ENCODE assay signal across 24 cellular contexts in genomic region chr19:19525611-19526380, GRCh38. TPM values are rescaled to one million over a fixed set of nuclear protein-coding genes. Genes with fewer than 3 reads are reported as not detected.
A peak's percentile ranks its signal among the peaks of the same experiment; 100 is the strongest.
DNase-seq lines count a peak whose midpoint lies in the region; ATAC-seq, FAIRE-seq and TF ChIP-seq lines count a peak whose summit lies in the region.
"Had no signal": no experiment of that assay in that cellular context is flagged by ENCODE, and none has a peak within 500 bp of the region (broad histone marks: within the 10 kb centered on the region; RNA-seq: fewer than 3 reads in every experiment).

No MANE protein-coding gene starts in this region.

- ATAC-seq in HepG2 = peak; percentile 9; the same call in 2 of the 3 replicates
- ATAC-seq: activated CD4-positive, CD25-positive, alpha-beta regulatory T cell treated with anti-CD3 and anti-CD28 coated beads, Interleukin-2, amount 50 U/mL, for 24 hours; left cardiac atrium; right cardiac atrium; Right ventricle myocardium inferior; upper lobe of right lung had no signal

- no peak for FAIRE-seq in GM12891 (lab: Jason Lieb, UNC)
- no peak for FAIRE-seq in HepG2 (lab: Jason Lieb, UNC)
- FAIRE-seq: D721Med had no signal

- TF ChIP-seq EP300 in HepG2 (IDR thresholded peaks at IDR 0.05; ENCODE audit: low read depth in 2 of 2, low read length in 2 of 2) = no peak
- TF ChIP-seq EP300 in HepG2 (CRISPR knock-in tag; IDR thresholded peaks at IDR 0.05; ENCODE audit: borderline replicate concordance) = no peak

- CTCF ChIA-PET in OCI-LY7 (lab: Charles Lee; ENCODE audit: unreplicated experiment) = no interaction called here
- CTCF ChIA-PET in HepG2 (lab: Yijun Ruan, JAX; ENCODE audit: low intra/inter-chr PET ratio, low total read pairs) = no interaction called here
- CTCF ChIA-PET in GM10248 (lab: Yijun Ruan, JAX) = interaction anchor here (0.7 to 2.2 kb wide), 4 partner anchors 10 to 118 kb away, joined by 3 to 6 read pairs (median 4); partner anchors contain the start of genes GMIP, NDUFA13 and TSSK6
- CTCF ChIA-PET in MCF 10A (lab: Yijun Ruan, JAX) = no interaction called here

- H3K27me3 Mint-ChIP-seq in MCF 10A (ENCODE audit: insufficient read depth, unreplicated experiment) = no peaks in the 10 kb centered on the region
- H3K27me3 Mint-ChIP-seq: central memory CD8-positive, alpha-beta T cell; memory B cell had no signal

- H3K27ac ChIP-seq in BLaER1 (peak overlapping the region; percentile 85), OCI-LY7 (ENCODE audit: low read depth, low read length, poor library complexity, severe bottlenecking) (peak overlapping the region; percentile 74), HepG2 (ENCODE audit: extremely low read length, insufficient read depth, low read length) (no peak overlapping the region)
- no peak overlapping the region for H3K27ac ChIP-seq in effector memory CD4-positive, alpha-beta T cell (ENCODE audit: insufficient read depth, low read length, poor library complexity, severe bottlenecking)
- H3K27ac ChIP-seq: epithelial cell of prostate, ovary, upper lobe of right lung had no signal

- no TSS peak for BruUV-seq in OCI-LY7 (replicated peaks; lab: Mats Ljungman, UMichigan)
- no TSS peak for BruUV-seq in HepG2 (replicated peaks; lab: Mats Ljungman, UMichigan)
- BruUV-seq in MCF 10A (replicated peaks; lab: Mats Ljungman, UMichigan) = no TSS peak

- no peak overlapping the region for H3K4me3 Mint-ChIP-seq in MCF 10A (ENCODE audit: unreplicated experiment)
- H3K4me3 Mint-ChIP-seq: activated CD8-positive, alpha-beta T cell treated with anti-CD3 and anti-CD28 coated beads, Interleukin-2, amount 10 ng/mL, durations not matched to agents 7 days and 5 days; central memory CD8-positive, alpha-beta T cell; memory B cell had no signal

- H3K4me1 ChIP-seq in BLaER1 (peaks cover 82% of the 10 kb centered on the region), OCI-LY7 (ENCODE audit: insufficient read depth, low read length, poor library complexity, severe bottlenecking) (peaks cover 59% of the 10 kb centered on the region), HepG2 (ENCODE audit: insufficient read depth, low read length) (no peaks in the 10 kb centered on the region)
- H3K4me1 ChIP-seq in effector memory CD4-positive, alpha-beta T cell (ENCODE audit: control insufficient read depth, insufficient read depth, low read length, poor library complexity, severe bottlenecking) = no peaks in the 10 kb centered on the region
- H3K4me1 ChIP-seq: upper lobe of right lung had no signal

- peaks cover 52% of the 10 kb centered on the region for H3K36me3 Mint-ChIP-seq in MCF 10A (ENCODE audit: insufficient read depth, unreplicated experiment)

- H3K36me3 ChIP-seq in BLaER1 = peaks cover 60% of the 10 kb centered on the region
- peaks cover 53% of the 10 kb centered on the region for H3K36me3 ChIP-seq in OCI-LY7 (ENCODE audit: insufficient read depth, low read length)
- peaks cover 6 to 24% of the 10 kb centered on the region in 2 experiments; a peak in 4 of 5 replicates for H3K36me3 ChIP-seq in HepG2 (replicated peaks in 1 of 2; ENCODE audit: control insufficient read depth in 1 of 2, insufficient read depth in 2 of 2, low read length in 2 of 2)
- H3K36me3 ChIP-seq in effector memory CD4-positive, alpha-beta T cell (ENCODE audit: control insufficient read depth, insufficient read depth, low read length) = peaks cover 28% of the 10 kb centered on the region
- H3K36me3 ChIP-seq: ovary had no signal

- 100% methylated on average over 14 of the region's 23 CpGs for WGBS in HepG2 (ENCODE audit: low lambda C conversion rate)

- no peak overlapping the region for H3K27ac Mint-ChIP-seq in MCF 10A (ENCODE audit: low read depth, unreplicated experiment)
- H3K27ac Mint-ChIP-seq: activated CD8-positive, alpha-beta T cell treated with anti-CD3 and anti-CD28 coated beads, Interleukin-2, amount 10 ng/mL, durations not matched to agents 7 days and 5 days; memory B cell had no signal

- H3K4me1 Mint-ChIP-seq in MCF 10A (ENCODE audit: insufficient read depth, unreplicated experiment) = peaks cover 5% of the 10 kb centered on the region

- no peak for TF ChIP-seq RAD21 in HepG2 (CRISPR knock-in tag; IDR thresholded peaks at IDR 0.05)

- no peaks in the 10 kb centered on the region for H3K9me2 ChIP-seq in OCI-LY7 (ENCODE audit: insufficient read depth, low read length)

- no peaks in the 10 kb centered on the region for H3K9me3 ChIP-seq in BLaER1
- no peaks in the 10 kb centered on the region for H3K9me3 ChIP-seq in OCI-LY7 (ENCODE audit: low read length)
- H3K9me3 ChIP-seq in HepG2 (ENCODE audit: low read length) = no peaks in the 10 kb centered on the region
- no peaks in the 10 kb centered on the region for H3K9me3 ChIP-seq in effector memory CD4-positive, alpha-beta T cell (ENCODE audit: control insufficient read depth, low read length)
- H3K9me3 ChIP-seq: ovary, upper lobe of right lung had no signal

- TF ChIP-seq POLR2A in GM12891 (IDR thresholded peaks at IDR 0.05; ENCODE audit: low read depth, low read length) (0 out of 2 replicates have a peak, but pooled peaks have one; percentile 6), HepG2 (IDR thresholded peaks at IDR 0.05; ENCODE audit: insufficient read depth in 1 of 2, low read depth in 2 of 2, low read length in 2 of 2) (no peak)

- H2AFZ ChIP-seq in OCI-LY7 (ENCODE audit: low read length) = no peak overlapping the region
- no peak overlapping the region for H2AFZ ChIP-seq in HepG2 (ENCODE audit: low read length)

- H3K79me2 ChIP-seq in OCI-LY7 (ENCODE audit: insufficient read depth, low read depth, low read length) (peaks cover 50% of the 10 kb centered on the region), HepG2 (ENCODE audit: insufficient read depth, low read length) (peaks cover 11% of the 10 kb centered on the region)

- intact Hi-C loops in OCI-LY7 (cut with micrococcal nuclease; ENCODE audit: unreplicated experiment) = no loop called here
- intact Hi-C loops in HepG2 (cut with micrococcal nuclease; ENCODE audit: unreplicated experiment) = no loop called here
- intact Hi-C loops in MCF 10A (cut with micrococcal nuclease) = no loop called here

- in situ Hi-C loops in HepG2 (cut with HindIII; ENCODE audit: extremely low pct_ligation_motif_present, low pct_unique_long_range_greater_than_20kb) = loop anchor here (25.0 kb wide), 1 partner anchor 437 kb away; no protein-coding TSS in a partner anchor

- H3K27me3 ChIP-seq in BLaER1 = no peaks in the 10 kb centered on the region
- H3K27me3 ChIP-seq in HepG2 (ENCODE audit: control insufficient read depth in 1 of 2, insufficient read depth in 2 of 2, low read length in 2 of 2) = no peaks in the 10 kb centered on the region
- no peaks in the 10 kb centered on the region for H3K27me3 ChIP-seq in effector memory CD4-positive, alpha-beta T cell (replicated peaks; ENCODE audit: control insufficient read depth, insufficient read depth, low read length, poor library complexity, severe bottlenecking)
- H3K27me3 ChIP-seq: ovary, upper lobe of right lung had no signal

- DNase-seq in GM12891 (ENCODE audit: insufficient read length, low spot score) = no peak
- DNase-seq in OCI-LY7 (ENCODE audit: low spot score) = peak; percentile 45
- no peak for DNase-seq in HepG2 (ENCODE audit: low spot score)
- DNase-seq in effector memory CD4-positive, alpha-beta T cell = no peak
- DNase-seq in GF-D8 (lab: John Stamatoyannopoulos, UW) = no peak
- DNase-seq in GM10248 (ENCODE audit: extremely low spot score) = no peak
- DNase-seq in MCF 10A (ENCODE audit: unreplicated experiment) = no peak
- DNase-seq: activated CD8-positive, alpha-beta T cell treated with anti-CD3 and anti-CD28 coated beads, Interleukin-2, amount 10 ng/mL, durations not matched to agents 7 days and 5 days; activated T-cell treated with anti-CD3 and anti-CD28 coated beads, Interleukin-2, amount 50 U/mL, for 1 hour; left cardiac atrium; MM.1S; NCI-H1417 treated with DMSO at 0.1 percent for 48 hours; NCI-H2171; NCI-H524 treated with DMSO at 0.1 percent for 48 hours; ovary; right cardiac atrium; upper lobe of right lung had no signal

- H3K9ac ChIP-seq in BLaER1 (peak overlapping the region; percentile 75), HepG2 (ENCODE audit: insufficient read depth, low read depth, low read length) (no peak overlapping the region)

- H4K20me1 ChIP-seq in BLaER1 (peaks cover 48% of the 10 kb centered on the region), OCI-LY7 (ENCODE audit: insufficient read depth, low read length) (no peaks in the 10 kb centered on the region), HepG2 (ENCODE audit: insufficient read depth, low read length) (peaks cover 12% of the 10 kb centered on the region)

- POLR2A ChIA-PET in OCI-LY7 (lab: Charles Lee) = interaction anchor here (0.7 to 2.0 kb wide), 2 partner anchors 10 to 580 kb away, joined by 3 to 7 read pairs; partner anchors contain the start of genes NDUFA13 and TSSK6
- POLR2A ChIA-PET in HepG2 (lab: Yijun Ruan, JAX) = no interaction called here
- POLR2A ChIA-PET in GM10248 (lab: Yijun Ruan, JAX) = interaction anchor here (0.6 kb wide), 1 partner anchor 69 kb away, joined by 3 read pairs; no protein-coding TSS in a partner anchor
- POLR2A ChIA-PET in MCF 10A (lab: Yijun Ruan, JAX) = no interaction called here

- TF ChIP-seq CTCF in OCI-LY7 (conservative IDR thresholded peaks at IDR 0.05; ENCODE audit: low read length) (peak; percentile 50), HepG2 (CRISPR knock-in tag; IDR thresholded peaks at IDR 0.05) (no peak), GM10248 (IDR thresholded peaks at IDR 0.05; ENCODE audit: control extremely low read depth, extremely low read depth, low read depth, missing control alignments) (no peak), MCF 10A (IDR thresholded peaks at IDR 0.05; ENCODE audit: unreplicated experiment) (no peak)

- H3K9me3 Mint-ChIP-seq in MCF 10A (ENCODE audit: unreplicated experiment) = no peaks in the 10 kb centered on the region
- H3K9me3 Mint-ChIP-seq: central memory CD8-positive, alpha-beta T cell; memory B cell had no signal

- H3K4me3 ChIP-seq in BLaER1 (no peak overlapping the region), OCI-LY7 (ENCODE audit: low read depth, low read length, poor library complexity, severe bottlenecking) (peak overlapping the region; percentile 65), HepG2 (replicated peaks in 1 of 3; ENCODE audit: insufficient read depth in 1 of 3, low read depth in 2 of 3, low read length in 3 of 3) (no peak overlapping the region)
- H3K4me3 ChIP-seq in effector memory CD4-positive, alpha-beta T cell (ENCODE audit: insufficient read depth, low read depth, low read length, poor library complexity, severe bottlenecking) = no peak overlapping the region
- H3K4me3 ChIP-seq: ovary, upper lobe of right lung had no signal

- H3K4me2 ChIP-seq in BLaER1 = peak overlapping the region; percentile 89
- peak overlapping the region; percentile 100 for H3K4me2 ChIP-seq in OCI-LY7 (ENCODE audit: low read length)
- H3K4me2 ChIP-seq in HepG2 (ENCODE audit: low read depth, low read length) = no peak overlapping the region

RNA-seq across cellular contexts. Expression of gene YJEFN3, which starts 2.9 kb away (rescaled TPM):
- 4.6 TPM for polyA plus RNA-seq in GM12891 (2012; ENCODE audit: low read depth, missing spikeins)
- 5.4 and 6.9 TPM in 2 replicates for total RNA-seq in OCI-LY7 (2014; rRNA removed; shearing (Covaris generic))
- total RNA-seq in OCI-LY7 (2022) = 35.3 and 35.8 TPM in 2 replicates
- total RNA-seq in HepG2 (2016; rRNA removed; fragmentation: Illumina TruSeq; extraction: Trizol) = 0.32 and 0.89 TPM in 2 replicates
- total RNA-seq in HepG2 (2016; cell fraction: cytosol; rRNA removed; fragmentation: Illumina TruSeq; extraction: Trizol; ENCODE audit: low read depth) = 0.30 and 0.44 TPM in 2 replicates
- total RNA-seq in HepG2 (2016; cell fraction: insoluble cytoplasmic fraction; rRNA removed; fragmentation: Illumina TruSeq; extraction: Trizol) = 0.19 and 0.69 TPM in 2 replicates
- total RNA-seq in HepG2 (2016; cell fraction: membrane; rRNA removed; fragmentation: Illumina TruSeq; extraction: Trizol) = 0.28 and 0.41 TPM in 2 replicates
- total RNA-seq in HepG2 (2016; cell fraction: nucleus; rRNA removed; fragmentation: Illumina TruSeq; extraction: Trizol) = 1.1 and 1.4 TPM in 2 replicates
- 4.0 TPM in 2 replicates for polyA plus RNA-seq in HepG2 (2011; rRNA removed)
- polyA plus RNA-seq in HepG2 (2011; cell fraction: cytosol; rRNA removed) = 0.47 and 1.4 TPM in 2 replicates
- polyA plus RNA-seq in HepG2 (2011; cell fraction: nucleus; rRNA removed) = 61.3 and 67.2 TPM in 2 replicates
- 5.6 and 8.4 TPM in 2 replicates for polyA plus RNA-seq in HepG2 (2012)
- polyA plus RNA-seq in HepG2 (2016; cell fraction: cytosol; fragmentation: Illumina TruSeq; extraction: Trizol; ENCODE audit: low read depth) = 0.37 TPM in 1 of 2 replicates, not detected in the other
- polyA plus RNA-seq in HepG2 (2016; cell fraction: insoluble cytoplasmic fraction; fragmentation: Illumina TruSeq; extraction: Trizol; ENCODE audit: low read depth) = 0.09 TPM in 1 of 2 replicates, not detected in the other
- not detected in 2 replicates for polyA plus RNA-seq in HepG2 (2016; cell fraction: membrane; fragmentation: Illumina TruSeq; extraction: Trizol; ENCODE audit: low read depth)
- 9.8 and 10.6 TPM in 2 replicates for polyA plus RNA-seq in HepG2 (2016; cell fraction: nucleus; fragmentation: Illumina TruSeq; extraction: Trizol; ENCODE audit: insufficient read depth, low read depth)
- 0.86 and 2.2 TPM in 2 replicates for polyA minus RNA-seq in HepG2 (2011; rRNA and poly(A)+ RNA removed; ENCODE audit: low replicate concordance)
- polyA minus RNA-seq in HepG2 (2011; cell fraction: cytosol; rRNA and poly(A)+ RNA removed) = 0.49 TPM in 1 of 2 replicates, not detected in the other
- polyA minus RNA-seq in HepG2 (2011; cell fraction: nucleus; rRNA and poly(A)+ RNA removed) = 5.0 and 5.3 TPM in 2 replicates
- total RNA-seq in MCF 10A (2022) = 11.9 and 21.7 TPM in 2 replicates

RNA-seq across cellular contexts. Expression of gene NDUFA13, which starts 9.8 kb away (rescaled TPM):
- polyA plus RNA-seq in GM12891 (2012; ENCODE audit: low read depth, missing spikeins) = 397 TPM
- total RNA-seq in OCI-LY7 (2014; rRNA removed; shearing (Covaris generic)) = 275 and 320 TPM in 2 replicates
- 421 and 429 TPM in 2 replicates for total RNA-seq in OCI-LY7 (2022)
- total RNA-seq in HepG2 (2016; rRNA removed; fragmentation: Illumina TruSeq; extraction: Trizol) = 278 and 337 TPM in 2 replicates
- total RNA-seq in HepG2 (2016; cell fraction: cytosol; rRNA removed; fragmentation: Illumina TruSeq; extraction: Trizol; ENCODE audit: low read depth) = 98.4 and 99.8 TPM in 2 replicates
- total RNA-seq in HepG2 (2016; cell fraction: insoluble cytoplasmic fraction; rRNA removed; fragmentation: Illumina TruSeq; extraction: Trizol) = 323 and 362 TPM in 2 replicates
- 84.6 and 89.0 TPM in 2 replicates for total RNA-seq in HepG2 (2016; cell fraction: membrane; rRNA removed; fragmentation: Illumina TruSeq; extraction: Trizol)
- 193 and 208 TPM in 2 replicates for total RNA-seq in HepG2 (2016; cell fraction: nucleus; rRNA removed; fragmentation: Illumina TruSeq; extraction: Trizol)
- 366 and 368 TPM in 2 replicates for polyA plus RNA-seq in HepG2 (2011; rRNA removed)
- polyA plus RNA-seq in HepG2 (2011; cell fraction: cytosol; rRNA removed) = 715 and 846 TPM in 2 replicates
- 199 and 226 TPM in 2 replicates for polyA plus RNA-seq in HepG2 (2011; cell fraction: nucleus; rRNA removed)
- polyA plus RNA-seq in HepG2 (2012) = 207 and 262 TPM in 2 replicates
- polyA plus RNA-seq in HepG2 (2016; cell fraction: cytosol; fragmentation: Illumina TruSeq; extraction: Trizol; ENCODE audit: low read depth) = 72.4 and 85.3 TPM in 2 replicates
- polyA plus RNA-seq in HepG2 (2016; cell fraction: insoluble cytoplasmic fraction; fragmentation: Illumina TruSeq; extraction: Trizol; ENCODE audit: low read depth) = 186 TPM in 2 replicates
- polyA plus RNA-seq in HepG2 (2016; cell fraction: membrane; fragmentation: Illumina TruSeq; extraction: Trizol; ENCODE audit: low read depth) = 52.4 and 56.3 TPM in 2 replicates
- 235 and 237 TPM in 2 replicates for polyA plus RNA-seq in HepG2 (2016; cell fraction: nucleus; fragmentation: Illumina TruSeq; extraction: Trizol; ENCODE audit: insufficient read depth, low read depth)
- polyA minus RNA-seq in HepG2 (2011; rRNA and poly(A)+ RNA removed; ENCODE audit: low replicate concordance) = 73.2 and 83.5 TPM in 2 replicates
- polyA minus RNA-seq in HepG2 (2011; cell fraction: cytosol; rRNA and poly(A)+ RNA removed) = 58.6 and 70.0 TPM in 2 replicates
- polyA minus RNA-seq in HepG2 (2011; cell fraction: nucleus; rRNA and poly(A)+ RNA removed) = 42.1 and 44.4 TPM in 2 replicates
- total RNA-seq in MCF 10A (2022) = 354 and 393 TPM in 2 replicates

RNA-seq across cellular contexts. Expression of gene TSSK6, which starts 10.4 kb away (rescaled TPM):
- polyA plus RNA-seq in GM12891 (2012; ENCODE audit: low read depth, missing spikeins) = 1.2 TPM
- total RNA-seq in OCI-LY7 (2014; rRNA removed; shearing (Covaris generic)) = 7.1 and 10.5 TPM in 2 replicates
- 6.4 and 8.7 TPM in 2 replicates for total RNA-seq in OCI-LY7 (2022)
- total RNA-seq in HepG2 (2016; rRNA removed; fragmentation: Illumina TruSeq; extraction: Trizol) = 0.71 and 0.86 TPM in 2 replicates
- 0.35 and 0.40 TPM in 2 replicates for total RNA-seq in HepG2 (2016; cell fraction: cytosol; rRNA removed; fragmentation: Illumina TruSeq; extraction: Trizol; ENCODE audit: low read depth)
- 0.65 and 0.85 TPM in 2 replicates for total RNA-seq in HepG2 (2016; cell fraction: insoluble cytoplasmic fraction; rRNA removed; fragmentation: Illumina TruSeq; extraction: Trizol)
- total RNA-seq in HepG2 (2016; cell fraction: membrane; rRNA removed; fragmentation: Illumina TruSeq; extraction: Trizol) = 0.83 and 1.3 TPM in 2 replicates
- 0.50 and 1.3 TPM in 2 replicates for total RNA-seq in HepG2 (2016; cell fraction: nucleus; rRNA removed; fragmentation: Illumina TruSeq; extraction: Trizol)
- 1.2 and 2.0 TPM in 2 replicates for polyA plus RNA-seq in HepG2 (2011; rRNA removed)
- polyA plus RNA-seq in HepG2 (2011; cell fraction: cytosol; rRNA removed) = 1.4 and 2.8 TPM in 2 replicates
- polyA plus RNA-seq in HepG2 (2011; cell fraction: nucleus; rRNA removed) = 6.3 and 8.3 TPM in 2 replicates
- 0.81 and 1.2 TPM in 2 replicates for polyA plus RNA-seq in HepG2 (2012)
- 0.16 and 0.19 TPM in 2 replicates for polyA plus RNA-seq in HepG2 (2016; cell fraction: cytosol; fragmentation: Illumina TruSeq; extraction: Trizol; ENCODE audit: low read depth)
- polyA plus RNA-seq in HepG2 (2016; cell fraction: insoluble cytoplasmic fraction; fragmentation: Illumina TruSeq; extraction: Trizol; ENCODE audit: low read depth) = 1.1 and 1.7 TPM in 2 replicates
- polyA plus RNA-seq in HepG2 (2016; cell fraction: membrane; fragmentation: Illumina TruSeq; extraction: Trizol; ENCODE audit: low read depth) = 0.68 and 0.82 TPM in 2 replicates
- polyA plus RNA-seq in HepG2 (2016; cell fraction: nucleus; fragmentation: Illumina TruSeq; extraction: Trizol; ENCODE audit: insufficient read depth, low read depth) = 1.3 and 2.4 TPM in 2 replicates
- 2.0 and 5.3 TPM in 2 replicates for polyA minus RNA-seq in HepG2 (2011; rRNA and poly(A)+ RNA removed; ENCODE audit: low replicate concordance)
- polyA minus RNA-seq in HepG2 (2011; cell fraction: cytosol; rRNA and poly(A)+ RNA removed) = 1.3 and 1.5 TPM in 2 replicates
- polyA minus RNA-seq in HepG2 (2011; cell fraction: nucleus; rRNA and poly(A)+ RNA removed) = 1.9 and 3.7 TPM in 2 replicates
- total RNA-seq in MCF 10A (2022) = 4.8 and 6.6 TPM in 2 replicates

RNA-seq across cellular contexts. Expression of gene CILP2, which starts 12.3 kb away (rescaled TPM):
- 0.28 TPM for polyA plus RNA-seq in GM12891 (2012; ENCODE audit: low read depth, missing spikeins)
- 0.19 TPM in 1 of 2 replicates, not detected in the other for total RNA-seq in OCI-LY7 (2014; rRNA removed; shearing (Covaris generic))
- total RNA-seq in OCI-LY7 (2022) = 0.48 and 0.51 TPM in 2 replicates
- 0.09 TPM in 1 of 2 replicates, not detected in the other for total RNA-seq in HepG2 (2016; rRNA removed; fragmentation: Illumina TruSeq; extraction: Trizol)
- total RNA-seq in HepG2 (2016; cell fraction: cytosol; rRNA removed; fragmentation: Illumina TruSeq; extraction: Trizol; ENCODE audit: low read depth) = not detected in 2 replicates
- total RNA-seq in HepG2 (2016; cell fraction: insoluble cytoplasmic fraction; rRNA removed; fragmentation: Illumina TruSeq; extraction: Trizol) = 0.15 TPM in 1 of 2 replicates, not detected in the other
- total RNA-seq in HepG2 (2016; cell fraction: membrane; rRNA removed; fragmentation: Illumina TruSeq; extraction: Trizol) = not detected in 2 replicates
- 0.16 and 0.19 TPM in 2 replicates for total RNA-seq in HepG2 (2016; cell fraction: nucleus; rRNA removed; fragmentation: Illumina TruSeq; extraction: Trizol)
- polyA plus RNA-seq in HepG2 (2011; rRNA removed) = 0.18 and 0.37 TPM in 2 replicates
- polyA plus RNA-seq in HepG2 (2011; cell fraction: cytosol; rRNA removed) = 0.16 and 0.19 TPM in 2 replicates
- 0.66 and 0.74 TPM in 2 replicates for polyA plus RNA-seq in HepG2 (2011; cell fraction: nucleus; rRNA removed)
- polyA plus RNA-seq in HepG2 (2012) = 0.31 and 0.51 TPM in 2 replicates
- not detected in 2 replicates for polyA plus RNA-seq in HepG2 (2016; cell fraction: cytosol; fragmentation: Illumina TruSeq; extraction: Trizol; ENCODE audit: low read depth)
- 0.05 and 0.12 TPM in 2 replicates for polyA plus RNA-seq in HepG2 (2016; cell fraction: insoluble cytoplasmic fraction; fragmentation: Illumina TruSeq; extraction: Trizol; ENCODE audit: low read depth)
- not detected in 2 replicates for polyA plus RNA-seq in HepG2 (2016; cell fraction: membrane; fragmentation: Illumina TruSeq; extraction: Trizol; ENCODE audit: low read depth)
- 0.35 and 0.44 TPM in 2 replicates for polyA plus RNA-seq in HepG2 (2016; cell fraction: nucleus; fragmentation: Illumina TruSeq; extraction: Trizol; ENCODE audit: insufficient read depth, low read depth)
- polyA minus RNA-seq in HepG2 (2011; rRNA and poly(A)+ RNA removed; ENCODE audit: low replicate concordance) = 0.20 and 0.30 TPM in 2 replicates
- polyA minus RNA-seq in HepG2 (2011; cell fraction: cytosol; rRNA and poly(A)+ RNA removed) = 0.26 and 0.30 TPM in 2 replicates
- 0.26 and 0.37 TPM in 2 replicates for polyA minus RNA-seq in HepG2 (2011; cell fraction: nucleus; rRNA and poly(A)+ RNA removed)
- 0.12 and 0.29 TPM in 2 replicates for total RNA-seq in MCF 10A (2022)

Comparison
In these comparisons a context has a peak if more than half of its experiments do, and no peak if none do; other contexts are left out.
1. H3K27ac ChIP-seq: peak in BLaER1 (single experiment) and OCI-LY7 (single experiment); none in HepG2 (single experiment) and effector memory CD4-positive, alpha-beta T cell (single experiment).
2. POLR2A ChIA-PET loops: an anchor here in OCI-LY7 (0.7 to 2.0 kb wide) and GM10248 (0.6 kb wide); none called in HepG2 and MCF 10A.